In the genomic region with DNA sequence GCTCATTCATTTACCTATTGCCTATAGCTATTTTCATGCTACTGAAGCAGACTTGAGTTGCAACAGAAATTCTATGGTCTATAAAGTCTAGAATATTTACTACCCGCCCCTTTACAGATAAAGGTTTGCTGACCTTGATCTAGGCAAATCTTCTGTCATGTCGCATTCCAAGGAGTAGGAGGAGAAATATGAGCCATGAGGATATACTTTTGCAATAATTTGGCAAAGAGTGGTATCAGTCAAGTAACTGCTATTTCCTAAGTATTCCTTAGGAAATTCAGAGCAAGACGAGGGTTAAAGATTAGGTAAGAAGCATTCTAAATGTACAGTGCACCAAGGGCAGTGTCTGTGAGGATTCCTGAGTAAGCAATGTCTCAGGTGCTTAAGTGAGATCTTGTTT, we compare ENCODE assay signal across 28 cellular contexts.
"Had no signal": no experiment of that assay in that cellular context is flagged by ENCODE, and none has a peak within 500 bp of the region (broad histone marks: within the 10 kb centered on the region; RNA-seq: fewer than 3 reads in every experiment).

No MANE protein-coding gene starts in this region.

- H3K27me3 Mint-ChIP-seq: activated naive CD8-positive, alpha-beta T cell treated with anti-CD3 and anti-CD28 coated beads for 36 hours; memory B cell; naive thymus-derived CD8-positive, alpha-beta T cell; stimulated activated naive B cell treated with anti-CD40 and anti-IgM and Interleukin-4, amounts not matched to agents 10 μg/mL and 1 μg/mL and 100 μg/mL, for 72 hours had no signal

- H3K79me2 ChIP-seq: hepatocyte had no signal

- H3K9me3 ChIP-seq: gastrocnemius medialis, thyroid gland, upper lobe of left lung, vagina had no signal

- H3K4me3 Mint-ChIP-seq: activated naive CD8-positive, alpha-beta T cell treated with anti-CD3 and anti-CD28 coated beads for 36 hours; memory B cell; naive thymus-derived CD8-positive, alpha-beta T cell; neural crest cell; stimulated activated naive B cell treated with anti-CD40 and anti-IgM and Interleukin-4, amounts not matched to agents 10 μg/mL and 1 μg/mL and 100 μg/mL, for 72 hours had no signal

- H3K27me3 ChIP-seq: brain microvascular endothelial cell, gastrocnemius medialis, hepatocyte, right atrium auricular region, stomach, thyroid gland, upper lobe of left lung, vagina had no signal

- H3K27ac Mint-ChIP-seq: activated naive CD8-positive, alpha-beta T cell treated with anti-CD3 and anti-CD28 coated beads for 36 hours; memory B cell; naive thymus-derived CD8-positive, alpha-beta T cell; stimulated activated naive B cell treated with anti-CD40 and anti-IgM and Interleukin-4, amounts not matched to agents 10 μg/mL and 1 μg/mL and 100 μg/mL, for 72 hours had no signal

- H2AFZ ChIP-seq: hepatocyte had no signal

- H3K4me2 ChIP-seq: hepatocyte had no signal

- H3K27ac ChIP-seq: brain microvascular endothelial cell, gastrocnemius medialis, hepatocyte, right atrium auricular region, stomach, thyroid gland, upper lobe of left lung, vagina, VCaP had no signal

- H3K36me3 ChIP-seq: brain microvascular endothelial cell, gastrocnemius medialis, right atrium auricular region, stomach, thyroid gland, upper lobe of left lung, vagina had no signal

- H3K36me3 Mint-ChIP-seq: activated naive CD8-positive, alpha-beta T cell treated with anti-CD3 and anti-CD28 coated beads for 36 hours; memory B cell; stimulated activated naive B cell treated with anti-CD40 and anti-IgM and Interleukin-4, amounts not matched to agents 10 μg/mL and 1 μg/mL and 100 μg/mL, for 72 hours had no signal

- ATAC-seq: gastrocnemius medialis; naive thymus-derived CD8-positive, alpha-beta T cell; stimulated activated naive B cell treated with anti-CD40 and anti-IgM and Interleukin-4, amounts not matched to agents 10 μg/mL and 1 μg/mL and 100 μg/mL, for 72 hours had no signal

- H3K4me1 ChIP-seq: gastrocnemius medialis, right atrium auricular region, stomach, thyroid gland, upper lobe of left lung, vagina had no signal

- H3K4me3 ChIP-seq: gastrocnemius medialis, hepatocyte, right atrium auricular region, stomach, thyroid gland, upper lobe of left lung, vagina had no signal

- DNase-seq: activated CD4-positive, alpha-beta T cell treated with anti-CD3 and anti-CD28 coated beads for 4 hours; activated CD4-positive, alpha-beta T cell treated with anti-CD3 and anti-CD28 coated beads, Interleukin-2, amount 50 U/mL, for 4 hours; activated CD8-positive, alpha-beta memory T cell treated with anti-CD3 and anti-CD28 coated beads for 24 hours; activated effector memory CD4-positive, alpha-beta T cell treated with Interleukin-2 at 50 U/mL for 16 hours; activated naive CD4-positive, alpha-beta T cell treated with Interleukin-2 at 50 U/mL for 16 hours; activated naive CD8-positive, alpha-beta T cell treated with anti-CD3 and anti-CD28 coated beads for 36 hours; amniotic stem cell; brain microvascular endothelial cell; caudate nucleus; gastrocnemius medialis; glutamatergic neuron; midbrain; naive thymus-derived CD8-positive, alpha-beta T cell; nucleus accumbens; stimulated activated CD4-positive, alpha-beta T cell treated with anti-CD3 and anti-CD28 coated beads, Interleukin-15, amount 100 ng/mL, for 24 hours; stimulated activated CD4-positive, alpha-beta T cell treated with anti-CD3 and anti-CD28 coated beads, Interleukin-2, amount 100 ng/mL, for 24 hours; stimulated activated naive B cell treated with anti-CD40 and anti-IgM and Interleukin-4, amounts not matched to agents 10 μg/mL and 1 μg/mL and 100 μg/mL, for 72 hours; stomach; T-helper 1 cell; T-helper 9 cell; thyroid gland; upper lobe of left lung had no signal

- H3K4me1 Mint-ChIP-seq: activated naive CD8-positive, alpha-beta T cell treated with anti-CD3 and anti-CD28 coated beads for 36 hours; memory B cell; naive thymus-derived CD8-positive, alpha-beta T cell; neural crest cell had no signal
